ENCODE assay signal across 8 cellular contexts in the genomic region with DNA sequence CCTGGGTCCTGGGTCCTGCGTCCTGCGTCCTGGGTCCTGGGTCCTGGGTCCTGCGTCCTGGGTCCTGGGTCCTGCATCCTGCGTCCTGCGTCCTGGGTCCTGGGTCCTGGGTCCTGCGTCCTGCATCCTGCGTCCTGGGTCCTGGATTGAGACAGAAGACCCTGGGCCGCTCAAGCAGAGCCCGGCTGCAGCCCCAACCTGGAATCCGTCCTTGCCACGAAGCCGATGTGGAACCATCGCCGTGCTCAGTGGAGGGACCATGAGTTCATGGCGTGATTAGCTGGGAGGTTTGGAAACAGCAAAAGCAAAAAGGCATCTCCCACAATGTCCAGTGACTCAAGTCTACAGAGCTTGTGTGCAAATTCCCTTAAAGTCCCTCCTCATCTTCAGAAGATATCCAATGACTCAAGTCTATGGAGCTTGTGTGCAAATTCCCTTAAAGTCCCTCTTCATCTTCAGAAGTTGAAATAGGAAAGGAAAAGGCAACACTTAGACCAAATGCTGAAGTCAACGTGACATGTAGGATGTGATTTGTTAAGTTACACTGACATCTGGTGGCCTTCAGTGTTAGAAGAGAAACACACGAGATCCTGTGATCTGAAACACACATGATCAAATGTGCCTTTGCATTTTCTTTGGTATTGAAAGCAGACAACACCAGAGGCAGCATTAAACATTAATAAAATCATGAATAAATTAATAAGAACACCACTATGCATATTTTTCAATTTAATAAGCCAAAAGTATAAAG.
DNase-seq lines count a peak whose midpoint lies in the region; ATAC-seq and TF ChIP-seq lines count a peak whose summit lies in the region.

No MANE protein-coding gene starts in this region.

- DNase-seq in HEK293T (ENCODE audit: extremely low spot score): peak; percentile 31
- DNase-seq in RKO (ENCODE audit: low spot score): peak; percentile 57
- DNase-seq in left ventricle myocardium superior: no peak
- DNase-seq in effector CD8-positive, alpha-beta T cell (lab: John Stamatoyannopoulos, UW): no peak

- H3K27ac ChIP-seq in C4-2B: no peak overlapping the region

- CTCF ChIA-PET in HEK293T (lab: Yijun Ruan, JAX): interaction anchor here (0.7 to 1.2 kb wide), 4 partner anchors 9 to 1502 kb away, joined by 3 to 4 read pairs (median 4); no protein-coding TSS in a partner anchor

- ATAC-seq in left ventricle myocardium superior (peak; percentile 45), HG03108 (IDR thresholded peaks at IDR 0.05; ENCODE audit: unreplicated experiment) (no peak), HG03342 (IDR thresholded peaks at IDR 0.05; ENCODE audit: unreplicated experiment) (no peak), HG03175 (IDR thresholded peaks at IDR 0.05; ENCODE audit: unreplicated experiment) (no peak)

- POLR2A ChIA-PET in HEK293T (lab: Yijun Ruan, JAX): no interaction called here

- peak; percentile 70 for TF ChIP-seq CTCF in C4-2B (conservative IDR thresholded peaks at IDR 0.05)

- intact Hi-C loops in left ventricle myocardium superior (cut with micrococcal nuclease): no loop called here

TF ChIP-seq in HEK293T, 16 proteins besides CTCF, POLR2A, EP300 and RAD21:
- TF ChIP-seq BHLHE40 (IDR thresholded peaks at IDR 0.05; ENCODE audit: borderline replicate concordance): no peak
- no peak for TF ChIP-seq L3MBTL2 (conservative IDR thresholded peaks at IDR 0.05)
- no peak for TF ChIP-seq CTBP1 (IDR thresholded peaks at IDR 0.05; ENCODE audit: borderline replicate concordance)
- no peak for TF ChIP-seq FOXM1 (IDR thresholded peaks at IDR 0.05; ENCODE audit: borderline replicate concordance)
- TF ChIP-seq SUZ12 (IDR thresholded peaks at IDR 0.05): no peak
- TF ChIP-seq SP1 (IDR thresholded peaks at IDR 0.05): no peak
- TF ChIP-seq ZNF384 (IDR thresholded peaks at IDR 0.05): no peak
- TF ChIP-seq, protein P1, sequence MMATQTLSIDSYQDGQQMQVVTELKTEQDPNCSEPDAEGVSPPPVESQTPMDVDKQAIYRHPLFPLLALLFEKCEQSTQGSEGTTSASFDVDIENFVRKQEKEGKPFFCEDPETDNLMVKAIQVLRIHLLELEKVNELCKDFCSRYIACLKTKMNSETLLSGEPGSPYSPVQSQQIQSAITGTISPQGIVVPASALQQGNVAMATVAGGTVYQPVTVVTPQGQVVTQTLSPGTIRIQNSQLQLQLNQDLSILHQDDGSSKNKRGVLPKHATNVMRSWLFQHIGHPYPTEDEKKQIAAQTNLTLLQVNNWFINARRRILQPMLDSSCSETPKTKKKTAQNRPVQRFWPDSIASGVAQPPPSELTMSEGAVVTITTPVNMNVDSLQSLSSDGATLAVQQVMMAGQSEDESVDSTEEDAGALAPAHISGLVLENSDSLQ (IDR thresholded peaks at IDR 0.05): no peak
- no peak for TF ChIP-seq FOXK2 (IDR thresholded peaks at IDR 0.05)
- TF ChIP-seq TARDBP (IDR thresholded peaks at IDR 0.05): no peak
- no peak for TF ChIP-seq FOXA1 (IDR thresholded peaks at IDR 0.05)
- TF ChIP-seq ARNT (IDR thresholded peaks at IDR 0.05): no peak
- TF ChIP-seq HDGF (IDR thresholded peaks at IDR 0.05; ENCODE audit: borderline replicate concordance): no peak
- no peak for TF ChIP-seq LEF1 (IDR thresholded peaks at IDR 0.05; ENCODE audit: borderline replicate concordance)

Comparison
In these comparisons a context has a peak if more than half of its experiments do, and no peak if none do; other contexts are left out.
1. DNase-seq: peak in HEK293T (single experiment) and RKO (single experiment); none in left ventricle myocardium superior (single experiment) and effector CD8-positive, alpha-beta T cell (single experiment).